9 cellular contexts compared by ENCODE assay signal in genomic region chr12:96500686-96501085, GRCh38. TPM values are rescaled to one million over a fixed set of nuclear protein-coding genes. Genes with fewer than 3 reads are reported as not detected.
DNase-seq lines count a peak whose midpoint lies in the region; ATAC-seq and TF ChIP-seq lines count a peak whose summit lies in the region.
"Had no signal": no experiment of that assay in that cellular context is flagged by ENCODE, and none has a peak within 500 bp of the region (broad histone marks: within the 10 kb centered on the region; RNA-seq: fewer than 3 reads in every experiment).

No MANE protein-coding gene starts in this region.

- no peaks in the 10 kb centered on the region for H3K36me3 ChIP-seq in DOHH2 (ENCODE audit: control insufficient read depth, low read length)
- H3K36me3 ChIP-seq: tibial artery had no signal

- H3K9me2 ChIP-seq in DOHH2 (replicated peaks; ENCODE audit: control insufficient read depth, low read length), result no peaks in the 10 kb centered on the region

- no peaks in the 10 kb centered on the region for H3K27me3 Mint-ChIP-seq in activated naive CD8-positive, alpha-beta T cell

- H3K4me3 ChIP-seq in DOHH2 (ENCODE audit: low read length), result no peak overlapping the region
- H3K4me3 ChIP-seq: tibial artery had no signal

- peak; percentile 23 for TF ChIP-seq CTCF in DOHH2 (IDR thresholded peaks at IDR 0.05; ENCODE audit: low read depth, low read length, poor library complexity, severe bottlenecking)

- no peaks in the 10 kb centered on the region for H3K9me3 ChIP-seq in DOHH2 (ENCODE audit: control insufficient read depth, insufficient read depth, low read length)
- H3K9me3 ChIP-seq: tibial artery had no signal

- peaks cover 39% of the 10 kb centered on the region for H3K4me1 Mint-ChIP-seq in activated naive CD8-positive, alpha-beta T cell (ENCODE audit: low read depth)

- ATAC-seq in HG03159 (IDR thresholded peaks at IDR 0.05; ENCODE audit: unreplicated experiment) (peak; percentile 9), GM18519 (IDR thresholded peaks at IDR 0.05; ENCODE audit: low FRiP score, unreplicated experiment) (no peak), HG03342 (IDR thresholded peaks at IDR 0.05; ENCODE audit: unreplicated experiment) (no peak)

- no peaks in the 10 kb centered on the region for H3K9me3 Mint-ChIP-seq in activated naive CD8-positive, alpha-beta T cell (ENCODE audit: low read depth)

- no peaks in the 10 kb centered on the region for H3K27me3 ChIP-seq in DOHH2 (ENCODE audit: control insufficient read depth, low read length)
- H3K27me3 ChIP-seq: tibial artery had no signal

- H3K27ac ChIP-seq in DOHH2 (ENCODE audit: low read depth, low read length), result no peak overlapping the region

- no peaks in the 10 kb centered on the region for H3K79me2 ChIP-seq in DOHH2 (ENCODE audit: control insufficient read depth, low read length)

- no peaks in the 10 kb centered on the region for H3K36me3 Mint-ChIP-seq in activated naive CD8-positive, alpha-beta T cell

- peak overlapping the region; percentile 30 for H3K4me2 ChIP-seq in DOHH2 (ENCODE audit: low read length)

- H3K4me3 Mint-ChIP-seq in activated naive CD8-positive, alpha-beta T cell, result no peak overlapping the region

- peaks cover 14% of the 10 kb centered on the region for H3K4me1 ChIP-seq in DOHH2 (ENCODE audit: control insufficient read depth, low read length)

- peak; percentile 76 to 80 for DNase-seq in lung microvascular endothelial cell (ENCODE audit: low read depth in 2 of 2)
- no peak for DNase-seq in NCI-H2171 treated with DMSO at 0.1 percent for 48 hours (lab: John Stamatoyannopoulos, UW)
- no peak for DNase-seq in mucosa of gallbladder (ENCODE audit: low spot score)

- no peaks in the 10 kb centered on the region for H3F3A ChIP-seq in DOHH2 (ENCODE audit: control insufficient read depth, insufficient read depth)

- H3K27ac Mint-ChIP-seq in activated naive CD8-positive, alpha-beta T cell, result peak overlapping the region; percentile 91

- H4K20me1 ChIP-seq in DOHH2 (ENCODE audit: control insufficient read depth, insufficient read depth, low read depth, low read length), result no peaks in the 10 kb centered on the region

RNA-seq across cellular contexts. Expression of gene CFAP54, which starts 11.3 kb away (rescaled TPM):
- total RNA-seq in lung microvascular endothelial cell (7.8 and 9.7 TPM in 2 replicates), mucosa of gallbladder (0.86 TPM)

Comparison
In these comparisons a context has a peak if more than half of its experiments do, and no peak if none do; other contexts are left out.
1. DNase-seq: peak in lung microvascular endothelial cell (2 of 2); none in NCI-H2171 treated with DMSO at 0.1 percent for 48 hours (single experiment) and mucosa of gallbladder (single experiment).